10 cellular contexts compared by ENCODE assay signal in the genomic region with DNA sequence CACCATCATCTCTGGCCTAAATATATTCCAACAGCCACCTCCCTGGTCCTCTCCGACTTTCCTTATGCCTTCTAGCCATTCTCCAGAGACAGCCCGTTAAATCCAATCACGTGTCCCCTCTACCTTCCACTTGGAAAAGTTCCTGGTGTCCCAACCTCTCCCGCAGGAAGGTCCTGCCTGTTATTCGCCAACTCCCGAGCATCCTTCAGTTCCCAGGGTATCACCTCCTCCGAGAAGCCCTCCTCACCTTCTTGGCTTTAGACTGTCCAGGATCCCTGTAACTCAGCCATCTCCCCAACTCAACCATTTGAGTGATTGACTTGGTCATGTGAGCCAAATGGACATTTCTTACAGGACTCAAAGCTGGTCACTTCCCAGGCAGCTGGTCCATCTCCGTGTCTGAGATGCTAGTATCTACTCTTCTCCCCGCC. TPM values are rescaled to one million over a fixed set of nuclear protein-coding genes. Genes with fewer than 3 reads are reported as not detected.
DNase-seq lines count a peak whose midpoint lies in the region; ATAC-seq, FAIRE-seq and TF ChIP-seq lines count a peak whose summit lies in the region.
"Had no signal": no experiment of that assay in that cellular context is flagged by ENCODE, and none has a peak within 500 bp of the region (broad histone marks: within the 10 kb centered on the region; RNA-seq: fewer than 3 reads in every experiment).

No MANE protein-coding gene starts in this region.

- H3K27ac ChIP-seq in CD4-positive, alpha-beta memory T cell (ENCODE audit: low read depth, low read length), result peak overlapping the region; percentile 38
- H3K27ac ChIP-seq in pancreas (peak overlapping the region; percentile 14 to 100 (median 100)), OCI-LY7 (ENCODE audit: low read depth, low read length, poor library complexity, severe bottlenecking) (no peak overlapping the region)
- H3K27ac ChIP-seq: WERI-Rb-1 had no signal

- H3K9me3 Mint-ChIP-seq in CD4-positive, alpha-beta memory T cell, result peaks cover 0 to 5% (median 0%) of the 10 kb centered on the region in 8 donors
- no peaks in the 10 kb centered on the region for H3K9me3 Mint-ChIP-seq in endothelial cell (ENCODE audit: unreplicated experiment)

- H3K9me3 ChIP-seq in CD4-positive, alpha-beta memory T cell (ENCODE audit: control insufficient read depth in 1 of 2, low read length in 2 of 2), result no peaks in the 10 kb centered on the region
- no peaks in the 10 kb centered on the region for H3K9me3 ChIP-seq in pancreas
- H3K9me3 ChIP-seq in OCI-LY7 (ENCODE audit: low read length), result no peaks in the 10 kb centered on the region

- intact Hi-C loops in CD4-positive, alpha-beta memory T cell (cut with micrococcal nuclease), result loop anchor here (5.0 to 10.0 kb wide), 3 partner anchors 676 to 1057 kb away; partner anchors contain the start of genes IER2, JUNB, STX10 and TECR
- intact Hi-C loops in pancreas (cut with DNase I) (no loop called here), OCI-LY7 (cut with micrococcal nuclease; ENCODE audit: unreplicated experiment) (no loop called here)

- DNase-seq in CD4-positive, alpha-beta memory T cell, result no peak
- DNase-seq in RPMI7951 (ENCODE audit: low read depth) (peak; percentile 51), endothelial cell (ENCODE audit: low spot score) (no peak), pancreas (peak in 1 of 6 donors; percentile 27), frontal cortex (ENCODE audit: low spot score in 2 of 2) (no peak), OCI-LY7 (ENCODE audit: low spot score) (no peak)
- DNase-seq: NCI-H1436 treated with DMSO at 0.1 percent for 48 hours, WERI-Rb-1 had no signal

- H3K4me2 ChIP-seq in OCI-LY7 (ENCODE audit: low read length), result no peak overlapping the region

- FAIRE-seq in pancreas (lab: Jason Lieb, UNC) (no peak), frontal cortex (lab: Jason Lieb, UNC) (no peak)

- WGBS in pancreas, 2 donors, result 45 to 51% methylated on average over 9 of the region's 9 CpGs

- peak overlapping the region; percentile 42 to 68 (median 57) for H3K4me3 Mint-ChIP-seq in CD4-positive, alpha-beta memory T cell
- H3K4me3 Mint-ChIP-seq in endothelial cell (ENCODE audit: unreplicated experiment), result no peak overlapping the region

- H3K4me1 Mint-ChIP-seq in CD4-positive, alpha-beta memory T cell, result peaks cover 30 to 62% (median 45%) of the 10 kb centered on the region in 4 donors
- H3K4me1 Mint-ChIP-seq in endothelial cell (ENCODE audit: unreplicated experiment), result peaks cover 16% of the 10 kb centered on the region

- H3K9me2 ChIP-seq in OCI-LY7 (ENCODE audit: insufficient read depth, low read length), result no peaks in the 10 kb centered on the region

- BruUV-seq in OCI-LY7 (replicated peaks; lab: Mats Ljungman, UMichigan), result no TSS peak

- no peak overlapping the region for H2AFZ ChIP-seq in OCI-LY7 (ENCODE audit: low read length)

- no peaks in the 10 kb centered on the region for H3K27me3 ChIP-seq in CD4-positive, alpha-beta memory T cell (ENCODE audit: insufficient read depth, low read length)
- H3K27me3 ChIP-seq in pancreas, result no peaks in the 10 kb centered on the region

- ATAC-seq in pancreas (no peak), GM18519 (IDR thresholded peaks at IDR 0.05; ENCODE audit: low FRiP score, unreplicated experiment) (no peak), GM19467 (IDR thresholded peaks at IDR 0.05; ENCODE audit: unreplicated experiment) (no peak)

- no peaks in the 10 kb centered on the region for H3K79me2 ChIP-seq in OCI-LY7 (ENCODE audit: insufficient read depth, low read depth, low read length)

- no peak overlapping the region for H3K4me3 ChIP-seq in CD4-positive, alpha-beta memory T cell (ENCODE audit: low read length in 2 of 2)
- H3K4me3 ChIP-seq in pancreas (no peak overlapping the region), OCI-LY7 (ENCODE audit: low read depth, low read length, poor library complexity, severe bottlenecking) (no peak overlapping the region)

- no peaks in the 10 kb centered on the region for H3K36me3 ChIP-seq in CD4-positive, alpha-beta memory T cell (ENCODE audit: insufficient read depth, low read length)
- no peaks in the 10 kb centered on the region for H3K36me3 ChIP-seq in pancreas
- no peaks in the 10 kb centered on the region for H3K36me3 ChIP-seq in OCI-LY7 (ENCODE audit: insufficient read depth, low read length)
- H3K36me3 ChIP-seq: WERI-Rb-1 had no signal

- H3K4me1 ChIP-seq in CD4-positive, alpha-beta memory T cell (ENCODE audit: insufficient read depth, low read length), result peaks cover 59% of the 10 kb centered on the region
- peaks cover 18 to 43% (median 34%) of the 10 kb centered on the region in 3 donors for H3K4me1 ChIP-seq in pancreas
- H3K4me1 ChIP-seq in OCI-LY7 (ENCODE audit: insufficient read depth, low read length, poor library complexity, severe bottlenecking), result peaks cover 28% of the 10 kb centered on the region

- POLR2A ChIA-PET in CD4-positive, alpha-beta memory T cell (lab: Charles Lee; ENCODE audit: partially characterized antibody), result interaction anchor here (0.7 to 7.9 kb wide), 7 partner anchors 7 to 84 kb away, joined by 3 to 204 read pairs (median 7); partner anchors contain the start of genes C19orf53 and MRI1
- POLR2A ChIA-PET in OCI-LY7 (lab: Charles Lee), result no interaction called here

- peaks cover 0 to 10% of the 10 kb centered on the region in 2 donors for H3K36me3 Mint-ChIP-seq in CD4-positive, alpha-beta memory T cell
- no peaks in the 10 kb centered on the region for H3K36me3 Mint-ChIP-seq in endothelial cell (ENCODE audit: low read depth, unreplicated experiment)

- TF ChIP-seq CTCF in endothelial cell (IDR thresholded peaks at IDR 0.05; ENCODE audit: unreplicated experiment) (no peak), pancreas (IDR thresholded peaks at IDR 0.05) (no peak), OCI-LY7 (conservative IDR thresholded peaks at IDR 0.05; ENCODE audit: low read length) (no peak)

- CTCF ChIA-PET in CD4-positive, alpha-beta memory T cell (lab: Charles Lee; ENCODE audit: partially characterized antibody), result interaction anchor here (1.2 to 3.5 kb wide), 6 partner anchors 10 to 74 kb away, joined by 3 to 22 read pairs (median 8); partner anchors contain the start of gene C19orf53
- CTCF ChIA-PET in OCI-LY7 (lab: Charles Lee; ENCODE audit: unreplicated experiment), result no interaction called here

- H4K20me1 ChIP-seq in OCI-LY7 (ENCODE audit: insufficient read depth, low read length), result no peaks in the 10 kb centered on the region

- H3K27me3 Mint-ChIP-seq in CD4-positive, alpha-beta memory T cell, result peaks cover 0 to 4% of the 10 kb centered on the region in 2 donors
- H3K27me3 Mint-ChIP-seq in endothelial cell (ENCODE audit: unreplicated experiment), result peaks cover 24% of the 10 kb centered on the region

- H3K27ac Mint-ChIP-seq in CD4-positive, alpha-beta memory T cell, result peak overlapping the region; percentile 93 to 100 (median 98)
- peak overlapping the region; percentile 90 for H3K27ac Mint-ChIP-seq in endothelial cell (ENCODE audit: unreplicated experiment)

RNA-seq across cellular contexts. Expression of gene NANOS3, which starts 28.1 kb away (rescaled TPM):
- not detected for total RNA-seq in CD4-positive, alpha-beta memory T cell
- polyA plus RNA-seq in CD4-positive, alpha-beta memory T cell, result not detected
- 1.3 TPM in 1 of 2 replicates, not detected in the other for total RNA-seq in RPMI7951 (2014; rRNA removed; shearing (Covaris generic))
- total RNA-seq in endothelial cell (ENCODE audit: unreplicated experiment), result 0.69 TPM
- 1 to 10 TPM in 1 of 6 donors, under 1 TPM in 3, not detected in 2; 0.39 to 1.4 (median 0.62) TPM for total RNA-seq in pancreas
- polyA plus RNA-seq in pancreas, result 1 to 10 TPM in 1 of 2 donors, under 1 TPM in 1; 0.65 to 3.1 TPM
- total RNA-seq in frontal cortex, result 3.7 TPM
- total RNA-seq in OCI-LY7 (2014; rRNA removed; shearing (Covaris generic)), result not detected in 2 replicates
- not detected in 2 replicates for total RNA-seq in OCI-LY7 (2022)

RNA-seq across cellular contexts. Expression of gene ZSWIM4, which starts 53.6 kb away (rescaled TPM):
- total RNA-seq in CD4-positive, alpha-beta memory T cell, result 1 to 10 TPM; 6.4 to 6.6 TPM
- 1 to 10 TPM in 1 of 2 donors, under 1 TPM in 1; 0.33 to 1.6 TPM for polyA plus RNA-seq in CD4-positive, alpha-beta memory T cell
- 2.8 TPM in 2 replicates for total RNA-seq in RPMI7951 (2014; rRNA removed; shearing (Covaris generic))
- total RNA-seq in endothelial cell (ENCODE audit: unreplicated experiment), result 43.7 TPM
- total RNA-seq in pancreas, result 1 to 10 TPM; 1.9 to 9.3 (median 3.4) TPM
- 1 to 10 TPM; 3.9 to 5.5 TPM for polyA plus RNA-seq in pancreas
- 6.9 TPM for total RNA-seq in frontal cortex
- total RNA-seq in OCI-LY7 (2014; rRNA removed; shearing (Covaris generic)), result 3.7 and 5.0 TPM in 2 replicates
- total RNA-seq in OCI-LY7 (2022), result 10.8 and 13.4 TPM in 2 replicates

RNA-seq across cellular contexts. Expression of gene BRME1, which starts 57.1 kb away (rescaled TPM):
- 1 to 10 TPM; 3.1 to 3.8 TPM for total RNA-seq in CD4-positive, alpha-beta memory T cell
- under 1 TPM; 0.35 to 0.41 TPM for polyA plus RNA-seq in CD4-positive, alpha-beta memory T cell
- total RNA-seq in RPMI7951 (2014; rRNA removed; shearing (Covaris generic)), result 1.6 and 2.1 TPM in 2 replicates
- total RNA-seq in endothelial cell (ENCODE audit: unreplicated experiment), result 3.4 TPM
- 1 to 10 TPM; 2.6 to 4.5 (median 3.9) TPM for total RNA-seq in pancreas
- 10 to 100 TPM in 1 of 2 donors, 1 to 10 TPM in 1; 8.1 to 15.3 TPM for polyA plus RNA-seq in pancreas
- total RNA-seq in frontal cortex, result 13.0 TPM
- total RNA-seq in OCI-LY7 (2014; rRNA removed; shearing (Covaris generic)), result 2.5 and 4.5 TPM in 2 replicates
- 7.1 and 7.2 TPM in 2 replicates for total RNA-seq in OCI-LY7 (2022)

RNA-seq across cellular contexts. Expression of gene CC2D1A, which starts 57.2 kb away (rescaled TPM):
- 10 to 100 TPM; 32.9 to 37.1 TPM for total RNA-seq in CD4-positive, alpha-beta memory T cell
- polyA plus RNA-seq in CD4-positive, alpha-beta memory T cell, result 10 to 100 TPM in 1 of 2 donors, 1 to 10 TPM in 1; 3.8 to 13.9 TPM
- 14.7 and 15.7 TPM in 2 replicates for total RNA-seq in RPMI7951 (2014; rRNA removed; shearing (Covaris generic))
- total RNA-seq in endothelial cell (ENCODE audit: unreplicated experiment), result 17.1 TPM
- 10 to 100 TPM; 23.0 to 29.7 (median 26.2) TPM for total RNA-seq in pancreas
- polyA plus RNA-seq in pancreas, result 10 to 100 TPM; 57.5 to 78.6 TPM
- 10.2 TPM for total RNA-seq in frontal cortex
- 18.7 and 23.3 TPM in 2 replicates for total RNA-seq in OCI-LY7 (2014; rRNA removed; shearing (Covaris generic))
- total RNA-seq in OCI-LY7 (2022), result 44.0 and 48.3 TPM in 2 replicates
